1 cellular context compared by ENCODE assay signal in genomic region chr10:93440591-93441012, GRCh38.
TF ChIP-seq lines count a peak whose summit lies in the region.

No MANE protein-coding gene starts in this region.

TF ChIP-seq in HCT116, 20 proteins besides CTCF, POLR2A, EP300 and RAD21:
- no peak for TF ChIP-seq ZFX (IDR thresholded peaks at IDR 0.05)
- TF ChIP-seq ATF3 (IDR thresholded peaks at IDR 0.05) = no peak
- TF ChIP-seq ZNF274 (IDR thresholded peaks at IDR 0.05; ENCODE audit: low read depth, low read length) = no peak
- no peak for TF ChIP-seq SIN3A (IDR thresholded peaks at IDR 0.05; ENCODE audit: low read depth)
- no peak; the same call in 1 of the 2 replicates for TF ChIP-seq JUND (IDR thresholded peaks at IDR 0.05)
- TF ChIP-seq ELF1 (IDR thresholded peaks at IDR 0.05; ENCODE audit: borderline replicate concordance, low read depth) = no peak
- TF ChIP-seq MAX (IDR thresholded peaks at IDR 0.05) = no peak
- TF ChIP-seq ZBTB33 (IDR thresholded peaks at IDR 0.05; ENCODE audit: extremely low read depth, insufficient replicate concordance, low read length) = no peak
- no peak for TF ChIP-seq CEBPB (IDR thresholded peaks at IDR 0.05; ENCODE audit: low read depth)
- no peak for TF ChIP-seq FOSL1 (IDR thresholded peaks at IDR 0.05; ENCODE audit: low read depth)
- TF ChIP-seq YY1 (IDR thresholded peaks at IDR 0.05; ENCODE audit: extremely low read depth, insufficient replicate concordance, low read depth, low read length) = no peak
- no peak for TF ChIP-seq SP1 (IDR thresholded peaks at IDR 0.05; ENCODE audit: low read depth)
- TF ChIP-seq TCF7L2 (IDR thresholded peaks at IDR 0.05; ENCODE audit: borderline replicate concordance, extremely low read depth, insufficient read depth, insufficient read length) = no peak
- no peak for TF ChIP-seq REST (IDR thresholded peaks at IDR 0.05; ENCODE audit: low read depth)
- TF ChIP-seq CBX3 (IDR thresholded peaks at IDR 0.05; ENCODE audit: low read depth) = no peak
